Comparison of ENCODE assay signal across 8 cellular contexts in the genomic region with DNA sequence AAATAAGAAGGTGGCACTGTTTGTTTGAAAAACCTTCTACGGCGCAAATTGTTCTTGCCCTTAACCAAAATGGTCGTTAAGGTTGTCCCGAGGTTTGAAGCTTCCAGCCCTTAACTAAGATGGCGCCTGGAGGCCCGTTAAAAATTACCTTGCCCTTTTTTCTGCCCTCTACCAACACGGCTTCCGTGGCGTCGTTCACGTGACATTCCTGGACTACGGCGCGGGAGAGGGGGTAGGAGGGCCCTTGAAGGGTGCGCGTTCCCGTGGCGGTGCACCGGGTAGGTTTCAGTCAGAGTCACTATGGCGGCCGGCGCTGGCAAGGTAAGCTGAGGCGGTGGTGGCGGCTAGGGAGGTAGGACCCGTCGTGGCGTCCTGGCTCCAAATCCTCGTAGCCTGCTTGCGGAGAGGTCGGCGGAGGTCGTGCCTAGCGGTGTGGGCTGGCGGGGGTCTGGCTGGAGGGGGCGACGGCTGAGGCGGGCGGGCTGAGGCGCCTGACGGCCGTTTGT. TPM values are rescaled to one million over a fixed set of nuclear protein-coding genes. Genes with fewer than 3 reads are reported as not detected.
DNase-seq lines count a peak whose midpoint lies in the region; ATAC-seq and TF ChIP-seq lines count a peak whose summit lies in the region.

A gene with protein sequence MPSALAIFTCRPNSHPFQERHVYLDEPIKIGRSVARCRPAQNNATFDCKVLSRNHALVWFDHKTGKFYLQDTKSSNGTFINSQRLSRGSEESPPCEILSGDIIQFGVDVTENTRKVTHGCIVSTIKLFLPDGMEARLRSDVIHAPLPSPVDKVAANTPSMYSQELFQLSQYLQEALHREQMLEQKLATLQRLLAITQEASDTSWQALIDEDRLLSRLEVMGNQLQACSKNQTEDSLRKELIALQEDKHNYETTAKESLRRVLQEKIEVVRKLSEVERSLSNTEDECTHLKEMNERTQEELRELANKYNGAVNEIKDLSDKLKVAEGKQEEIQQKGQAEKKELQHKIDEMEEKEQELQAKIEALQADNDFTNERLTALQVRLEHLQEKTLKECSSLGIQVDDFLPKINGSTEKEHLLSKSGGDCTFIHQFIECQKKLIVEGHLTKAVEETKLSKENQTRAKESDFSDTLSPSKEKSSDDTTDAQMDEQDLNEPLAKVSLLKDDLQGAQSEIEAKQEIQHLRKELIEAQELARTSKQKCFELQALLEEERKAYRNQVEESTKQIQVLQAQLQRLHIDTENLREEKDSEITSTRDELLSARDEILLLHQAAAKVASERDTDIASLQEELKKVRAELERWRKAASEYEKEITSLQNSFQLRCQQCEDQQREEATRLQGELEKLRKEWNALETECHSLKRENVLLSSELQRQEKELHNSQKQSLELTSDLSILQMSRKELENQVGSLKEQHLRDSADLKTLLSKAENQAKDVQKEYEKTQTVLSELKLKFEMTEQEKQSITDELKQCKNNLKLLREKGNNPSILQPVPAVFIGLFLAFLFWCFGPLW (plus strand): TSS at position 288 of the 506 bp plus-strand sequence. CDS start 1,343 bp downstream, outside the sequence.

- H3K27ac ChIP-seq in coronary artery (peak within 1 kb of the TSS; percentile 81 to 85), layer of hippocampus (ENCODE audit: low read depth, low read length) (peak within 1 kb of the TSS; percentile 74)

- H3K4me1 Mint-ChIP-seq in activated CD4-positive, alpha-beta T cell treated with anti-CD3 and anti-CD28 coated beads, Interleukin-2, amount 10 ng/mL, durations not matched to agents 24 days and 14 days = peaks cover 28% of the 10 kb centered on the region

- no peaks in the 10 kb centered on the region for H3K27me3 ChIP-seq in BJ (ENCODE audit: control insufficient read depth, insufficient read depth, low read length)
- no peaks in the 10 kb centered on the region for H3K27me3 ChIP-seq in layer of hippocampus (ENCODE audit: control insufficient read depth, insufficient read depth, low read length)

- intact Hi-C loops in activated CD4-positive, alpha-beta T cell treated with anti-CD3 and anti-CD28 coated beads, Interleukin-2, amount 10 ng/mL, durations not matched to agents 24 days and 14 days (cut with micrococcal nuclease) = loop anchor here (1.0 to 10.0 kb wide), 4 partner anchors 200 to 1074 kb away; a partner anchor contains a TSS

- H3K36me3 ChIP-seq in BJ (ENCODE audit: control insufficient read depth, insufficient read depth, low read length) = peaks cover 3% of the 10 kb centered on the region; the same call in 1 of the 2 replicates

- peak within 1 kb of the TSS; percentile 98 for H3K4me3 ChIP-seq in BJ (ENCODE audit: low read depth, low read length)
- H3K4me3 ChIP-seq in coronary artery = peak within 1 kb of the TSS; percentile 84

- no peaks in the 10 kb centered on the region for H3K9me3 Mint-ChIP-seq in activated CD4-positive, alpha-beta T cell treated with anti-CD3 and anti-CD28 coated beads, Interleukin-2, amount 10 ng/mL, durations not matched to agents 24 days and 14 days

- peaks cover 9% of the 10 kb centered on the region for H3K27me3 Mint-ChIP-seq in activated CD4-positive, alpha-beta T cell treated with anti-CD3 and anti-CD28 coated beads, Interleukin-2, amount 10 ng/mL, durations not matched to agents 24 days and 14 days

- peak within 1 kb of the TSS; percentile 96 for H3K27ac Mint-ChIP-seq in activated CD4-positive, alpha-beta T cell treated with anti-CD3 and anti-CD28 coated beads, Interleukin-2, amount 10 ng/mL, durations not matched to agents 24 days and 14 days

- TF ChIP-seq CTCF in BJ (IDR thresholded peaks at IDR 0.05; ENCODE audit: insufficient read depth, low read depth, low read length) (no peak), coronary artery (IDR thresholded peaks at IDR 0.05) (no peak)

- POLR2A ChIA-PET in BJ (lab: Charles Lee) = interaction anchor here (0.6 to 1.2 kb wide), 2 partner anchors 159 to 566 kb away, joined by 6 to 7 read pairs; a partner anchor contains a TSS

- ATAC-seq in GM19324 (IDR thresholded peaks at IDR 0.05; ENCODE audit: low FRiP score, unreplicated experiment) = peak; percentile 94
- peak; percentile 71 for ATAC-seq in HG03469 (IDR thresholded peaks at IDR 0.05; ENCODE audit: unreplicated experiment)

- peak within 1 kb of the TSS; percentile 98 for H3K4me3 Mint-ChIP-seq in activated CD4-positive, alpha-beta T cell treated with anti-CD3 and anti-CD28 coated beads, Interleukin-2, amount 10 ng/mL, durations not matched to agents 24 days and 14 days

- H3K36me3 Mint-ChIP-seq in activated CD4-positive, alpha-beta T cell treated with anti-CD3 and anti-CD28 coated beads, Interleukin-2, amount 10 ng/mL, durations not matched to agents 24 days and 14 days (ENCODE audit: low read depth) = peaks cover 21% of the 10 kb centered on the region

- DNase-seq in BJ (ENCODE audit: low read depth) (peak; percentile 77), NCI-H526 treated with DMSO at 0.1 percent for 48 hours (lab: John Stamatoyannopoulos, UW) (peak; percentile 92), coronary artery (ENCODE audit: low spot score) (peak; percentile 97)
- DNase-seq in activated CD4-positive, alpha-beta T cell treated with anti-CD3 and anti-CD28 coated beads, Interleukin-2, amount 10 ng/mL, durations not matched to agents 24 days and 14 days = peak; percentile 98
- peak; percentile 87 to 90 for DNase-seq in stimulated activated CD4-positive, alpha-beta T cell treated with anti-CD3 and anti-CD28 coated beads, Interleukin-1b, Interleukin-23, amount 100 ng/mL, for 4 hours (ENCODE audit: low read depth in 2 of 2)

- CTCF ChIA-PET in BJ (lab: Yijun Ruan, JAX) = interaction anchor here (0.6 to 1.2 kb wide), 2 partner anchors 55 to 97 kb away, joined by 3 read pairs; no protein-coding TSS in a partner anchor

RNA-seq across cellular contexts. Expression of the gene that starts here (rescaled TPM):
- 24.1 and 28.6 TPM in 2 replicates for polyA plus RNA-seq in BJ (2011; rRNA removed)
- 50.6 and 51.4 TPM in 2 replicates for polyA minus RNA-seq in BJ (2011; rRNA and poly(A)+ RNA removed)
- 53.4 and 58.1 TPM in 2 replicates for total RNA-seq in activated CD4-positive, alpha-beta T cell treated with anti-CD3 and anti-CD28 coated beads, Interleukin-2, amount 10 ng/mL, durations not matched to agents 24 days and 14 days

Comparison
In these comparisons a context has a peak if more than half of its experiments do, and no peak if none do; other contexts are left out.
1. Peak in every context shown above with its lines: DNase-seq, ATAC-seq, H3K4me3 ChIP-seq and H3K27ac ChIP-seq.